In genomic region chr22:31332886-31333285, GRCh38 we compare ENCODE assay signal across 22 cellular contexts. TPM values are rescaled to one million over a fixed set of nuclear protein-coding genes. Genes with fewer than 3 reads are reported as not detected.
DNase-seq lines count a peak whose midpoint lies in the region; ATAC-seq and TF ChIP-seq lines count a peak whose summit lies in the region.
"Had no signal": no experiment of that assay in that cellular context is flagged by ENCODE, and none has a peak within 500 bp of the region (broad histone marks: within the 10 kb centered on the region; RNA-seq: fewer than 3 reads in every experiment).

No MANE protein-coding gene starts in this region.

- no peaks in the 10 kb centered on the region for H3K27me3 ChIP-seq in CD4-positive, alpha-beta memory T cell (ENCODE audit: insufficient read depth, low read length)
- no peaks in the 10 kb centered on the region for H3K27me3 ChIP-seq in H9 (ENCODE audit: insufficient read depth, low read length)
- H3K27me3 ChIP-seq: BE2C, MG63, tibial nerve had no signal

- no peak overlapping the region for H2BK20ac ChIP-seq in H9 (ENCODE audit: low read depth, low read length, poor library complexity, severe bottlenecking)

- no peaks in the 10 kb centered on the region for H3K23me2 ChIP-seq in H9 (ENCODE audit: insufficient read length, low read depth, low read length, poor library complexity, severe bottlenecking)

- H2BK12ac ChIP-seq in H9 (ENCODE audit: insufficient read length, low read depth, low read length), result no peak overlapping the region

- H3K27ac ChIP-seq in CD4-positive, alpha-beta memory T cell (ENCODE audit: low read depth, low read length), result no peak overlapping the region
- H3K27ac ChIP-seq in angular gyrus (ENCODE audit: low read depth, low read length) (peak overlapping the region; percentile 13), H9 (ENCODE audit: insufficient read length, low read depth, low read length) (no peak overlapping the region)
- H3K27ac ChIP-seq: PC-9, tibial nerve had no signal

- no peak overlapping the region for H3K56ac ChIP-seq in H9 (ENCODE audit: insufficient read length, low read depth, low read length)

- CTCF ChIA-PET in CD4-positive, alpha-beta memory T cell (lab: Charles Lee; ENCODE audit: partially characterized antibody), result interaction anchor here (1.3 kb wide), 1 partner anchor 19 kb away, joined by 3 read pairs; no protein-coding TSS in a partner anchor

- peaks cover 19 to 30% (median 24%) of the 10 kb centered on the region in 4 donors for H3K4me1 Mint-ChIP-seq in CD4-positive, alpha-beta memory T cell
- H3K4me1 Mint-ChIP-seq in H9, result peaks cover 14 to 20% of the 10 kb centered on the region in 2 experiments

- no peak for TF ChIP-seq CTCF in H9 (conservative IDR thresholded peaks at IDR 0.05)

- H3T11ph ChIP-seq in H9 (ENCODE audit: low read length), result no peak overlapping the region

- no peak overlapping the region for H2BK5ac ChIP-seq in H9 (ENCODE audit: insufficient read length, low read length)

- H2AK5ac ChIP-seq in H9 (ENCODE audit: insufficient read length, low read length), result no peak overlapping the region

- no peaks in the 10 kb centered on the region for H3K27me3 Mint-ChIP-seq in CD4-positive, alpha-beta memory T cell
- no peaks in the 10 kb centered on the region for H3K27me3 Mint-ChIP-seq in H9 (ENCODE audit: low read depth)
- H3K27me3 Mint-ChIP-seq: activated B cell treated with CpG ODN at 0.5 μM for 24 hours; natural killer cell treated with Interleukin-12 subunit alpha and Interleukin-12 subunit beta and Interleukin-15 and Interleukin-18, amount 100 ng/mL, for 72 hours had no signal

- H3K18ac ChIP-seq in H9 (ENCODE audit: insufficient read length, low read depth, low read length), result no peak overlapping the region

- peaks cover 4% of the 10 kb centered on the region for H3K4me1 ChIP-seq in CD4-positive, alpha-beta memory T cell (ENCODE audit: insufficient read depth, low read length)
- H3K4me1 ChIP-seq in H9 (ENCODE audit: insufficient read depth, low read length), result no peaks in the 10 kb centered on the region
- H3K4me1 ChIP-seq: BE2C had no signal

- H3K27ac Mint-ChIP-seq in CD4-positive, alpha-beta memory T cell, result peak overlapping the region in 6 of 7 donors; percentile 30 to 81 (median 66)
- no peak overlapping the region; a peak in 1 of 7 replicates for H3K27ac Mint-ChIP-seq in H9
- H3K27ac Mint-ChIP-seq: activated B cell treated with CpG ODN at 0.5 μM for 24 hours, GM23338 had no signal

- peaks cover 85% of the 10 kb centered on the region for H3K36me3 ChIP-seq in CD4-positive, alpha-beta memory T cell (ENCODE audit: insufficient read depth, low read length)

- no peaks in the 10 kb centered on the region; the same call in 1 of the 2 replicates for H3K79me2 ChIP-seq in H9 (ENCODE audit: insufficient read depth, low read length)

- H3K4ac ChIP-seq in H9 (ENCODE audit: low read depth, low read length), result no peak overlapping the region

- no peak overlapping the region for H3K4me2 ChIP-seq in H9 (ENCODE audit: insufficient read depth, insufficient read length, low read length)
- H3K4me2 ChIP-seq: GM23338, PC-9 had no signal

- peaks cover 46 to 88% of the 10 kb centered on the region in 2 donors for H3K36me3 Mint-ChIP-seq in CD4-positive, alpha-beta memory T cell
- peaks cover 50 to 94% (median 91%) of the 10 kb centered on the region in 3 experiments for H3K36me3 Mint-ChIP-seq in H9 (ENCODE audit: insufficient read depth in 1 of 3, low read depth in 3 of 3)

- no peak overlapping the region for H4K91ac ChIP-seq in H9 (ENCODE audit: insufficient read length, low read depth, low read length)

- intact Hi-C loops in CD4-positive, alpha-beta memory T cell (cut with micrococcal nuclease), result no loop called here

- no peak overlapping the region for H2BK120ac ChIP-seq in H9 (ENCODE audit: low read depth, low read length, poor library complexity, severe bottlenecking)

- no peak overlapping the region for H3K4me3 ChIP-seq in CD4-positive, alpha-beta memory T cell (ENCODE audit: low read length in 2 of 2)
- H3K4me3 ChIP-seq: GM12878, GM23338, MG63, PC-9, tibial nerve had no signal

- H3K9me3 ChIP-seq in CD4-positive, alpha-beta memory T cell (ENCODE audit: control insufficient read depth in 1 of 2, low read length in 2 of 2), result no peaks in the 10 kb centered on the region
- H3K9me3 ChIP-seq in H9 (ENCODE audit: control insufficient read depth, low read depth, low read length), result no peaks in the 10 kb centered on the region
- H3K9me3 ChIP-seq: BE2C, MG63, tibial nerve had no signal

- peaks cover 3% of the 10 kb centered on the region for H3K79me1 ChIP-seq in H9 (ENCODE audit: insufficient read depth, low read depth, low read length, poor library complexity, severe bottlenecking)

- H3K23ac ChIP-seq in H9 (ENCODE audit: insufficient read length, low read depth, low read length), result no peak overlapping the region

- no peaks in the 10 kb centered on the region for H4K20me1 ChIP-seq in H9 (ENCODE audit: control insufficient read depth, insufficient read depth, insufficient read length)

- H4K5ac ChIP-seq in H9 (ENCODE audit: insufficient read length, low read depth, low read length), result no peak overlapping the region

- no peak overlapping the region for H2BK15ac ChIP-seq in H9 (ENCODE audit: low read depth, low read length)

- no peak overlapping the region for H3K9ac ChIP-seq in H9 (ENCODE audit: extremely low read depth, insufficient read length, low read length)

- H3K14ac ChIP-seq in H9 (ENCODE audit: insufficient read depth, low read length), result no peak overlapping the region

- no peak overlapping the region for H4K8ac ChIP-seq in H9 (replicated peaks; ENCODE audit: insufficient read length, low read depth, low read length)

- no peak overlapping the region for H3K4me3 Mint-ChIP-seq in CD4-positive, alpha-beta memory T cell
- H3K4me3 Mint-ChIP-seq in H9, result no peak overlapping the region
- H3K4me3 Mint-ChIP-seq: activated B cell treated with CpG ODN at 0.5 μM for 24 hours; GM23338; natural killer cell treated with Interleukin-12 subunit alpha and Interleukin-12 subunit beta and Interleukin-15 and Interleukin-18, amount 100 ng/mL, for 72 hours had no signal

- no peak overlapping the region for H2AFZ ChIP-seq in H9 (ENCODE audit: low read length)
- H2AFZ ChIP-seq: GM23338, PC-9 had no signal

- DNase-seq in CD4-positive, alpha-beta memory T cell, result no peak
- DNase-seq in HCEC 1CT, result peak; percentile 32
- DNase-seq in lung microvascular endothelial cell (ENCODE audit: low read depth in 2 of 2), result peak; percentile 19 to 56
- no peak for DNase-seq in H9
- DNase-seq in T1000 (lab: John Stamatoyannopoulos, UW), result no peak
- DNase-seq: activated B cell treated with CpG ODN at 0.5 μM for 24 hours; BE2C; GDM1; mesenchymal stem cell; MG63; NCI-H1694; NCI-H774; PC-9; posterior cingulate gyrus; stimulated activated CD4-positive, alpha-beta T cell treated with anti-CD3 and anti-CD28 coated beads, Interleukin-1b, Interleukin-23, amount 100 ng/mL, for 48 hours; stimulated activated naive CD8-positive, alpha-beta T cell treated with anti-CD3 and anti-CD28 coated beads, Interleukin-15, Interleukin-2, amounts not matched to agents 100 U/mL and 50 U/mL, for 24 hours had no signal

- no peak for ATAC-seq in GM18511 (IDR thresholded peaks at IDR 0.05; ENCODE audit: unreplicated experiment)
- ATAC-seq: GM12878; GM23338; natural killer cell treated with Interleukin-12 subunit alpha and Interleukin-12 subunit beta and Interleukin-15 and Interleukin-18, amount 100 ng/mL, for 72 hours; stimulated activated naive CD8-positive, alpha-beta T cell treated with anti-CD3 and anti-CD28 coated beads, Interleukin-15, Interleukin-2, amounts not matched to agents 100 U/mL and 50 U/mL, for 24 hours had no signal

- no peaks in the 10 kb centered on the region for H3K9me3 Mint-ChIP-seq in CD4-positive, alpha-beta memory T cell
- H3K9me3 Mint-ChIP-seq in H9, result no peaks in the 10 kb centered on the region
- H3K9me3 Mint-ChIP-seq: activated B cell treated with CpG ODN at 0.5 μM for 24 hours; GM23338; natural killer cell treated with Interleukin-12 subunit alpha and Interleukin-12 subunit beta and Interleukin-15 and Interleukin-18, amount 100 ng/mL, for 72 hours had no signal

- POLR2A ChIA-PET in CD4-positive, alpha-beta memory T cell (lab: Charles Lee; ENCODE audit: partially characterized antibody), result interaction anchor here (0.9 to 1.6 kb wide), 2 partner anchors 12 to 41 kb away, joined by 3 to 6 read pairs; partner anchors contain the start of gene PIK3IP1

- WGBS in H9 (ENCODE audit: extremely low coverage, insufficient read length, low lambda C conversion rate), result no CpG with 5 or more reads among the region's 1 CpG

RNA-seq across cellular contexts. Expression of gene PATZ1, which starts 13.3 kb away (rescaled TPM):
- total RNA-seq in CD4-positive, alpha-beta memory T cell, result 10 to 100 TPM; 40.9 to 43.7 TPM
- 10 to 100 TPM in 1 of 2 donors, 1 to 10 TPM in 1; 6.6 to 19.7 TPM for polyA plus RNA-seq in CD4-positive, alpha-beta memory T cell
- 10.5 and 15.1 TPM in 2 replicates for total RNA-seq in lung microvascular endothelial cell
- total RNA-seq in H9 (2021), result 118 and 120 TPM in 2 replicates

RNA-seq across cellular contexts. Expression of gene PIK3IP1, which starts 40.6 kb away (rescaled TPM):
- 100 to 1,000 TPM; 399 to 411 TPM for total RNA-seq in CD4-positive, alpha-beta memory T cell
- polyA plus RNA-seq in CD4-positive, alpha-beta memory T cell, result 100 to 1,000 TPM; 418 to 473 TPM
- total RNA-seq in lung microvascular endothelial cell (15.1 and 23.3 TPM in 2 replicates), H9 (2021) (0.87 and 0.92 TPM in 2 replicates)

Comparison
In these comparisons a context has a peak if more than half of its experiments do, and no peak if none do; other contexts are left out.
1. DNase-seq: peak in HCEC 1CT (single experiment) and lung microvascular endothelial cell (2 of 2); none in CD4-positive, alpha-beta memory T cell (0 of 5), H9 (single experiment) and T1000 (single experiment).
2. H3K27ac Mint-ChIP-seq: peak in CD4-positive, alpha-beta memory T cell (6 of 7); none in H9 (0 of 3).
3. RNA of gene PIK3IP1, which starts 40.6 kb away (total RNA-seq): 399 to 411 TPM in CD4-positive, alpha-beta memory T cell; 15.1 to 23.3 TPM in lung microvascular endothelial cell and 0.87 to 0.92 TPM in H9; every median in the first group is over 10 times any median in the second.